10 cellular contexts compared by ENCODE assay signal in genomic region chr5:79795764-79796398, GRCh38.
DNase-seq lines count a peak whose midpoint lies in the region; ATAC-seq and TF ChIP-seq lines count a peak whose summit lies in the region.
"Had no signal": no experiment of that assay in that cellular context is flagged by ENCODE, and none has a peak within 500 bp of the region (broad histone marks: within the 10 kb centered on the region; RNA-seq: fewer than 3 reads in every experiment).

No MANE protein-coding gene starts in this region.

- DNase-seq in AG08395 (ENCODE audit: low spot score) (peak; percentile 42), MCF 10A (ENCODE audit: unreplicated experiment) (peak; percentile 46), iris pigment epithelial cell (ENCODE audit: low read depth) (peak; percentile 37), cortex of kidney (lab: John Stamatoyannopoulos, UW) (no peak), GM10266 (ENCODE audit: extremely low spot score) (no peak), GM13976 (ENCODE audit: low spot score) (no peak)

- no peak for TF ChIP-seq RAD21 in Ishikawa (IDR thresholded peaks at IDR 0.05; ENCODE audit: low read depth)

- CTCF ChIA-PET in MCF 10A (lab: Yijun Ruan, JAX), result interaction anchor here (1.0 kb wide), 1 partner anchor 62 kb away, joined by 3 read pairs; no protein-coding TSS in a partner anchor

- intact Hi-C loops in MCF 10A (cut with micrococcal nuclease), result no loop called here

- H3K27ac Mint-ChIP-seq in MCF 10A (ENCODE audit: low read depth, unreplicated experiment), result no peak overlapping the region
- H3K27ac Mint-ChIP-seq: B cell had no signal

- TF ChIP-seq EP300 in Ishikawa (IDR thresholded peaks at IDR 0.05; ENCODE audit: borderline replicate concordance), result 0 out of 2 replicates have a peak, but pooled peaks have one; percentile 10

- H3K4me3 Mint-ChIP-seq in MCF 10A (ENCODE audit: unreplicated experiment), result no peak overlapping the region
- H3K4me3 Mint-ChIP-seq: B cell, neural crest cell had no signal

- no peaks in the 10 kb centered on the region for H3K36me3 Mint-ChIP-seq in MCF 10A (ENCODE audit: insufficient read depth, unreplicated experiment)

- TF ChIP-seq CTCF in MCF 10A (IDR thresholded peaks at IDR 0.05; ENCODE audit: unreplicated experiment), result no peak
- TF ChIP-seq CTCF in GM10266 (IDR thresholded peaks at IDR 0.05; ENCODE audit: control insufficient read depth, insufficient read depth, low read depth, missing control alignments), result no peak
- no peak for TF ChIP-seq CTCF in GM13976 (IDR thresholded peaks at IDR 0.05; ENCODE audit: borderline replicate concordance, control extremely low read depth, extremely low read depth, insufficient read depth, missing control alignments)

- ATAC-seq in HG03108 (IDR thresholded peaks at IDR 0.05; ENCODE audit: unreplicated experiment), result no peak

- H3K27me3 Mint-ChIP-seq in MCF 10A (ENCODE audit: insufficient read depth, unreplicated experiment), result no peaks in the 10 kb centered on the region

- POLR2A ChIA-PET in MCF 10A (lab: Yijun Ruan, JAX), result no interaction called here

- no peaks in the 10 kb centered on the region for H3K9me3 Mint-ChIP-seq in MCF 10A (ENCODE audit: unreplicated experiment)
- H3K9me3 Mint-ChIP-seq: neural crest cell had no signal

- no TSS peak for BruUV-seq in MCF 10A (replicated peaks; lab: Mats Ljungman, UMichigan)

- H3K4me1 Mint-ChIP-seq in MCF 10A (ENCODE audit: insufficient read depth, unreplicated experiment), result peaks cover 7% of the 10 kb centered on the region
- H3K4me1 Mint-ChIP-seq: neural crest cell had no signal

- in situ Hi-C loops in GM13976 (cut with MboI; ENCODE audit: low sequenced_read_pairs, unreplicated experiment), result no loop called here

TF ChIP-seq in Ishikawa, 13 proteins besides CTCF, POLR2A, EP300 and RAD21:
- TF ChIP-seq YY1 (IDR thresholded peaks at IDR 0.05; ENCODE audit: low read depth) (no peak), TEAD4 (IDR thresholded peaks at IDR 0.05) (peak; percentile 70), ZBTB7A (IDR thresholded peaks at IDR 0.05; ENCODE audit: low read depth) (no peak; the same call in 1 of the 2 replicates), FOXM1 (IDR thresholded peaks at IDR 0.05; ENCODE audit: borderline replicate concordance, low read depth) (no peak), TCF12 (IDR thresholded peaks at IDR 0.05; ENCODE audit: low read depth) (0 out of 2 replicates have a peak, but pooled peaks have one; percentile 13), REST (IDR thresholded peaks at IDR 0.05; ENCODE audit: low read depth) (no peak), CEBPB (IDR thresholded peaks at IDR 0.05) (peak; percentile 80), EGR1 (IDR thresholded peaks at IDR 0.05) (no peak), TAF1 (IDR thresholded peaks at IDR 0.05; ENCODE audit: low read depth) (no peak), NFIC (IDR thresholded peaks at IDR 0.05) (peak; percentile 94), CREB1 (IDR thresholded peaks at IDR 0.05; ENCODE audit: low read depth) (no peak)
- TF ChIP-seq, protein P1, sequence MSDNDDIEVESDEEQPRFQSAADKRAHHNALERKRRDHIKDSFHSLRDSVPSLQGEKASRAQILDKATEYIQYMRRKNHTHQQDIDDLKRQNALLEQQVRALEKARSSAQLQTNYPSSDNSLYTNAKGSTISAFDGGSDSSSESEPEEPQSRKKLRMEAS (IDR thresholded peaks at IDR 0.05), result no peak
- TF ChIP-seq, protein P2, sequence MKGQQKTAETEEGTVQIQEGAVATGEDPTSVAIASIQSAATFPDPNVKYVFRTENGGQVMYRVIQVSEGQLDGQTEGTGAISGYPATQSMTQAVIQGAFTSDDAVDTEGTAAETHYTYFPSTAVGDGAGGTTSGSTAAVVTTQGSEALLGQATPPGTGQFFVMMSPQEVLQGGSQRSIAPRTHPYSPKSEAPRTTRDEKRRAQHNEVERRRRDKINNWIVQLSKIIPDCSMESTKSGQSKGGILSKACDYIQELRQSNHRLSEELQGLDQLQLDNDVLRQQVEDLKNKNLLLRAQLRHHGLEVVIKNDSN (IDR thresholded peaks at IDR 0.05), result no peak

Comparison
In these comparisons a context has a peak if more than half of its experiments do, and no peak if none do; other contexts are left out.
1. DNase-seq: peak in AG08395 (single experiment), MCF 10A (single experiment) and iris pigment epithelial cell (single experiment); none in cortex of kidney (single experiment), GM10266 (single experiment) and GM13976 (single experiment).